17 cellular contexts compared by ENCODE assay signal in genomic region chr7:111264111-111264868, GRCh38.
"Had no signal": no experiment of that assay in that cellular context is flagged by ENCODE, and none has a peak within 500 bp of the region (broad histone marks: within the 10 kb centered on the region; RNA-seq: fewer than 3 reads in every experiment).

No MANE protein-coding gene starts in this region.

- H3K4me1 ChIP-seq: transverse colon had no signal

- H3K4me3 ChIP-seq: cardiac muscle cell, gastroesophageal sphincter, lower lobe of right lung, transverse colon had no signal

- H3K36me3 ChIP-seq: cardiac muscle cell, gastroesophageal sphincter, lower lobe of right lung, transverse colon had no signal

- H3K27ac ChIP-seq: cardiac muscle cell, epithelial cell of prostate, gastroesophageal sphincter, lower lobe of right lung, transverse colon had no signal

- H3K9me3 ChIP-seq: gastroesophageal sphincter, lower lobe of right lung, transverse colon had no signal

- DNase-seq: activated B cell treated with CpG ODN at 0.5 μM for 24 hours; activated CD4-positive, alpha-beta memory T cell treated with anti-CD3 and anti-CD28 coated beads, Interleukin-2, amount 10 ng/mL, durations not matched to agents 7 days and 5 days; activated CD4-positive, alpha-beta T cell treated with anti-CD3 and anti-CD28 coated beads for 48 hours; activated CD8-positive, alpha-beta memory T cell treated with anti-CD3 and anti-CD28 coated beads, Interleukin-2, amount 10 ng/mL, durations not matched to agents 7 days and 5 days; amniotic stem cell; endodermal cell; immature natural killer cell; left colon; lower lobe of right lung; nephron progenitor cell; occipital lobe; stimulated activated CD4-positive, alpha-beta T cell treated with anti-CD3 and anti-CD28 coated beads, Interleukin-2, amount 100 ng/mL, for 24 hours; stimulated activated naive CD4-positive, alpha-beta T cell treated with Interleukin-2 at 50 U/mL for 16 hours; transverse colon had no signal

- H3K27me3 ChIP-seq: cardiac muscle cell, gastroesophageal sphincter, transverse colon had no signal
